Comparison of ENCODE assay signal across 8 cellular contexts in the genomic region with DNA sequence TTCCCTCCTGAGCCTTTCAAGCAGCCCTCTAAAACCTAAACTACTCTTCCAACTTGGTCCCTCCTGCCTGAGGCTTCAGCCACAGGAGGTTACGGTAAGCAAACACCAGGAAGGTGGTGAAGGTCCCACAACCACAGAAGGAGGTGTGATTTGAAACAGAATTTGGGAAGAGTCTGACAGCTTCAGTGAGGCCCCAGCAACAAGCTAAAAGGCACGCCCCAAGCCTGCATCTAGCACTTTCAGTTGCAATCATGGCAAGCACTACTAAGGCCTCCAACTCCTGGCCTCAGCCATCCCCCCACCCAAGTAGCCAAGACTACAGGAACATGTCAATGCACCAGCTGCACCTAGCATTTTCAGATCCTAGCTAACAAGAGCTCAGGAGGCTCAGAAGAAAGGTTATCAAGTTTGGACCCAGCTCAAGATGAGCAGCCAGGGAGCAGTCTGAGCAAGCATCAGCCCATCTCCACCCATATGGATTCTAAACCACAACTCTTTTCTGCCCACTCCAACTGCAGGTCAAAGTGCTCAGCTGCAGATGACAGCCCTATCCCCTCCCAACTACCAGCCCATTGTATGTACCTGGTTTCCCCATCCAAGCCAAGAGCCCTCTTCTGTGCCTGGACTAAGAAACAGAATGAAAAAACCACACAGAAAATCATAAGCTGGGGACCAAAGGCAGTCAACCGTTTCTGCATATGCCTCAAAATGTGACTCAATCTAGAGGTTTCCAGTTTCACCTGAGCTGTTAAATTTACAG. TPM values are rescaled to one million over a fixed set of nuclear protein-coding genes. Genes with fewer than 3 reads are reported as not detected.
DNase-seq lines count a peak whose midpoint lies in the region; ATAC-seq and TF ChIP-seq lines count a peak whose summit lies in the region.

No MANE protein-coding gene starts in this region.

- no peaks in the 10 kb centered on the region for H3K9me3 ChIP-seq in T-helper 17 cell (ENCODE audit: control insufficient read depth, low read length, poor library complexity, severe bottlenecking)

- peaks cover under 1% of the 10 kb centered on the region for H3K36me3 Mint-ChIP-seq in T-helper 17 cell (ENCODE audit: low read depth)
- H3K36me3 Mint-ChIP-seq in stimulated activated effector memory CD8-positive, alpha-beta T cell treated with anti-CD3 and anti-CD28 coated beads, Interleukin-12 subunit alpha, Interleukin-12 subunit beta, amount 100 ng/mL, for 72 hours, result peaks cover 80% of the 10 kb centered on the region

- no peaks in the 10 kb centered on the region for H3K9me3 Mint-ChIP-seq in stimulated activated effector memory CD8-positive, alpha-beta T cell treated with anti-CD3 and anti-CD28 coated beads, Interleukin-12 subunit alpha, Interleukin-12 subunit beta, amount 100 ng/mL, for 72 hours

- H3K4me3 Mint-ChIP-seq in T-helper 17 cell, result peak overlapping the region; percentile 93
- H3K4me3 Mint-ChIP-seq in stimulated activated effector memory CD8-positive, alpha-beta T cell treated with anti-CD3 and anti-CD28 coated beads, Interleukin-12 subunit alpha, Interleukin-12 subunit beta, amount 100 ng/mL, for 72 hours, result peak overlapping the region; percentile 76

- H3K4me1 Mint-ChIP-seq in T-helper 17 cell, result peaks cover 69% of the 10 kb centered on the region
- peaks cover 96% of the 10 kb centered on the region for H3K4me1 Mint-ChIP-seq in stimulated activated effector memory CD8-positive, alpha-beta T cell treated with anti-CD3 and anti-CD28 coated beads, Interleukin-12 subunit alpha, Interleukin-12 subunit beta, amount 100 ng/mL, for 72 hours

- H3K27me3 Mint-ChIP-seq in T-helper 17 cell, result no peaks in the 10 kb centered on the region

- no peak for TF ChIP-seq CTCF in fibroblast of the aortic adventitia (IDR thresholded peaks at IDR 0.05; ENCODE audit: insufficient read depth, low read length)

- ATAC-seq in GM18502 (IDR thresholded peaks at IDR 0.05; ENCODE audit: poor library complexity, unreplicated experiment) (peak; percentile 38), HG03064 (IDR thresholded peaks at IDR 0.05; ENCODE audit: low read depth, unreplicated experiment) (peak; percentile 26), T-helper 17 cell (peak; percentile 1)
- ATAC-seq in stimulated activated effector memory CD8-positive, alpha-beta T cell treated with anti-CD3 and anti-CD28 coated beads, Interleukin-12 subunit alpha, Interleukin-12 subunit beta, amount 100 ng/mL, for 72 hours, result peak; percentile 50

- peak overlapping the region; percentile 22 for H3K4me3 ChIP-seq in fibroblast of the aortic adventitia (ENCODE audit: low read depth, low read length)

- DNase-seq in T-helper 17 cell, result no peak
- peak; percentile 49 for DNase-seq in fibroblast of the aortic adventitia (ENCODE audit: low read depth)
- DNase-seq in stimulated activated effector memory CD8-positive, alpha-beta T cell treated with anti-CD3 and anti-CD28 coated beads, Interleukin-12 subunit alpha, Interleukin-12 subunit beta, amount 100 ng/mL, for 72 hours (ENCODE audit: low spot score in 2 of 2), result no peak
- DNase-seq in NCI-H1092 (lab: John Stamatoyannopoulos, UW), result no peak
- no peak for DNase-seq in inferior parietal cortex (ENCODE audit: extremely low spot score)
- no peak for DNase-seq in NCI-H187 treated with DMSO at 0.1 percent for 48 hours (lab: John Stamatoyannopoulos, UW)

- H3K27ac Mint-ChIP-seq in T-helper 17 cell, result peak overlapping the region; percentile 100
- peak overlapping the region; percentile 97 for H3K27ac Mint-ChIP-seq in stimulated activated effector memory CD8-positive, alpha-beta T cell treated with anti-CD3 and anti-CD28 coated beads, Interleukin-12 subunit alpha, Interleukin-12 subunit beta, amount 100 ng/mL, for 72 hours

RNA-seq across cellular contexts. Expression of gene AHNAK, which starts 10.4 kb away (rescaled TPM):
- total RNA-seq in T-helper 17 cell (100 to 1,000 TPM; 692 to 863 TPM), fibroblast of the aortic adventitia (ENCODE audit: low replicate concordance) (737 and 1,851 TPM in 2 replicates)

RNA-seq across cellular contexts. Expression of gene EEF1G, which starts 16.6 kb away (rescaled TPM):
- total RNA-seq in T-helper 17 cell (1,000 to 10,000 TPM; 1,954 to 1,984 TPM), fibroblast of the aortic adventitia (ENCODE audit: low replicate concordance) (1,443 and 1,493 TPM in 2 replicates)

RNA-seq across cellular contexts. Expression of gene TUT1, which starts 34.3 kb away (rescaled TPM):
- total RNA-seq in T-helper 17 cell (10 to 100 TPM; 20.9 to 23.2 TPM), fibroblast of the aortic adventitia (ENCODE audit: low replicate concordance) (4.5 and 9.4 TPM in 2 replicates)

RNA-seq across cellular contexts. Expression of gene MTA2, which starts 44.6 kb away (rescaled TPM):
- 100 to 1,000 TPM; 140 to 175 TPM for total RNA-seq in T-helper 17 cell
- total RNA-seq in fibroblast of the aortic adventitia (ENCODE audit: low replicate concordance), result 46.2 and 110 TPM in 2 replicates

RNA-seq across cellular contexts. Expression of gene EML3, which starts 55.5 kb away (rescaled TPM):
- 100 to 1,000 TPM; 169 to 174 TPM for total RNA-seq in T-helper 17 cell
- total RNA-seq in fibroblast of the aortic adventitia (ENCODE audit: low replicate concordance), result 22.3 and 61.7 TPM in 2 replicates
